ENCODE assay signal across 1 cellular context in genomic region chr12:55742719-55743130, GRCh38.
A peak's percentile ranks its signal among the peaks of the same experiment; 100 is the strongest.
TF ChIP-seq lines count a peak whose summit lies in the region.

Gene GDF11, plus strand, starts transcription at chr12:55743122. Its CDS starts 195 bp downstream, at chr12:55743317.

TF ChIP-seq in H1, 55 proteins besides CTCF, POLR2A, EP300 and RAD21:
- TF ChIP-seq TBP (IDR thresholded peaks at IDR 0.05; ENCODE audit: low read depth, low read length) (peak; percentile 77), SIN3A (conservative IDR thresholded peaks at IDR 0.05 in 1 of 2, IDR thresholded peaks at IDR 0.05 in 1 of 2; ENCODE audit: low read depth in 1 of 2, low read length in 2 of 2) (0 out of 4 replicates have a peak, but pooled peaks have one; percentile 41 to 42), CREB1 (IDR thresholded peaks at IDR 0.05) (peak; percentile 51; the same call in 1 of the 2 replicates), TAF1 (IDR thresholded peaks at IDR 0.05; ENCODE audit: low read depth, low read length) (peak; percentile 30; the same call in 1 of the 2 replicates)
- TF ChIP-seq, protein P1, sequence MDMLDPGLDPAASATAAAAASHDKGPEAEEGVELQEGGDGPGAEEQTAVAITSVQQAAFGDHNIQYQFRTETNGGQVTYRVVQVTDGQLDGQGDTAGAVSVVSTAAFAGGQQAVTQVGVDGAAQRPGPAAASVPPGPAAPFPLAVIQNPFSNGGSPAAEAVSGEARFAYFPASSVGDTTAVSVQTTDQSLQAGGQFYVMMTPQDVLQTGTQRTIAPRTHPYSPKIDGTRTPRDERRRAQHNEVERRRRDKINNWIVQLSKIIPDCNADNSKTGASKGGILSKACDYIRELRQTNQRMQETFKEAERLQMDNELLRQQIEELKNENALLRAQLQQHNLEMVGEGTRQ (IDR thresholded peaks at IDR 0.05; ENCODE audit: low read length) = no peak
